ENCODE assay signal across 13 cellular contexts in genomic region chr6:31922942-31923341, GRCh38. TPM values are rescaled to one million over a fixed set of nuclear protein-coding genes. Genes with fewer than 3 reads are reported as not detected.
DNase-seq lines count a peak whose midpoint lies in the region; ATAC-seq, FAIRE-seq and TF ChIP-seq lines count a peak whose summit lies in the region.
"Had no signal": no experiment of that assay in that cellular context is flagged by ENCODE, and none has a peak within 500 bp of the region (broad histone marks: within the 10 kb centered on the region; RNA-seq: fewer than 3 reads in every experiment).

No MANE protein-coding gene starts in this region.

- H3K4me3 ChIP-seq in GM12878 = no peak overlapping the region
- H3K4me3 ChIP-seq in parathyroid adenoma (ENCODE audit: low read depth, low read length) = no peak overlapping the region
- H3K4me3 ChIP-seq: BLaER1, sigmoid colon had no signal

- H3K27me3 Mint-ChIP-seq in CD14-positive monocyte (ENCODE audit: low read depth in 3 of 3) = peaks cover 0 to 3% (median 2%) of the 10 kb centered on the region in 3 donors
- peaks cover 0 to 4% of the 10 kb centered on the region in 2 donors for H3K27me3 Mint-ChIP-seq in stimulated activated naive B cell treated with anti-CD40 and anti-IgM and Interleukin-4, amounts not matched to agents 10 μg/mL and 1 μg/mL and 100 μg/mL, for 72 hours
- H3K27me3 Mint-ChIP-seq: central memory CD8-positive, alpha-beta T cell had no signal

- RAD21 ChIA-PET in GM12878 (lab: Charles Lee; ENCODE audit: unreplicated experiment) = interaction anchor here (0.8 to 3.1 kb wide), 13 partner anchors 18 to 242 kb away, joined by 3 to 20 read pairs (median 5); partner anchors contain the start of genes HSPA1B, LY6G5C, MSH5 and NEU1

- in situ Hi-C loops in GM12878 (cut with MboI) = no loop called here

- intact Hi-C loops in GM12878 (cut with micrococcal nuclease; ENCODE audit: unreplicated experiment) (loop anchor here (2.0 kb wide), 1 partner anchor 60 kb away; the partner anchor contains the start of gene NEU1), CD14-positive monocyte (cut with micrococcal nuclease) (no loop called here)

- no peak overlapping the region for H3K27ac ChIP-seq in GM12878 (ENCODE audit: control insufficient read depth, insufficient read depth)
- H3K27ac ChIP-seq in parathyroid adenoma = no peak overlapping the region
- H3K27ac ChIP-seq: BLaER1, sigmoid colon had no signal

- SMC1A ChIA-PET in GM12878 (lab: Charles Lee; ENCODE audit: uncharacterized antibody, unreplicated experiment) = interaction anchor here (0.7 to 3.6 kb wide), 11 partner anchors 11 to 245 kb away, joined by 3 to 9 read pairs (median 4); no protein-coding TSS in a partner anchor

- no peak for TF ChIP-seq EP300 in GM12878 (IDR thresholded peaks at IDR 0.05; ENCODE audit: borderline replicate concordance in 1 of 2, control insufficient read depth in 1 of 2, low read depth in 2 of 2, low read length in 2 of 2)

- POLR2A ChIA-PET in GM12878 (lab: Charles Lee) = interaction anchor here (1.0 kb wide), 1 partner anchor 11 kb away, joined by 3 read pairs; no protein-coding TSS in a partner anchor

- no peaks in the 10 kb centered on the region for H3K36me3 ChIP-seq in GM12878 (ENCODE audit: control insufficient read depth in 2 of 2, insufficient read depth in 2 of 2, low read length in 1 of 2)
- H3K36me3 ChIP-seq in parathyroid adenoma (ENCODE audit: control insufficient read depth, insufficient read depth, low read length) = no peaks in the 10 kb centered on the region
- H3K36me3 ChIP-seq: BLaER1, sigmoid colon had no signal

- no peak overlapping the region for H3K4me2 ChIP-seq in GM12878 (ENCODE audit: control insufficient read depth, insufficient read depth)
- no peak overlapping the region for H3K4me2 ChIP-seq in parathyroid adenoma (ENCODE audit: low read length)
- H3K4me2 ChIP-seq: BLaER1 had no signal

- FAIRE-seq in GM12878 (lab: Jason Lieb, UNC) = no peak

- no peak overlapping the region for H3K4me3 Mint-ChIP-seq in CD14-positive monocyte
- H3K4me3 Mint-ChIP-seq in stimulated activated naive B cell treated with anti-CD40 and anti-IgM and Interleukin-4, amounts not matched to agents 10 μg/mL and 1 μg/mL and 100 μg/mL, for 72 hours = no peak overlapping the region
- H3K4me3 Mint-ChIP-seq: central memory CD8-positive, alpha-beta T cell; immature natural killer cell had no signal

- H3K36me3 Mint-ChIP-seq in CD14-positive monocyte = no peaks in the 10 kb centered on the region
- no peaks in the 10 kb centered on the region for H3K36me3 Mint-ChIP-seq in stimulated activated naive B cell treated with anti-CD40 and anti-IgM and Interleukin-4, amounts not matched to agents 10 μg/mL and 1 μg/mL and 100 μg/mL, for 72 hours
- H3K36me3 Mint-ChIP-seq: immature natural killer cell had no signal

- TF ChIP-seq POLR2A in GM12878 (IDR thresholded peaks at IDR 0.05; ENCODE audit: low read depth, low read length) = no peak

- BruUV-seq in GM12878 (replicated peaks; lab: Mats Ljungman, UMichigan) = no TSS peak

- CTCF ChIA-PET in GM12878 (lab: Yijun Ruan, JAX) = interaction anchor here (0.6 to 3.5 kb wide), 19 partner anchors 14 to 243 kb away, joined by 3 to 22 read pairs (median 4); partner anchors contain the start of genes LY6G5C, NEU1 and VARS1

- peak; percentile 90 for ATAC-seq in GM12878
- ATAC-seq in GM21529 (IDR thresholded peaks at IDR 0.05; ENCODE audit: unreplicated experiment) = no peak
- no peak for ATAC-seq in stimulated activated naive B cell treated with anti-CD40 and anti-IgM and Interleukin-4, amounts not matched to agents 10 μg/mL and 1 μg/mL and 100 μg/mL, for 72 hours (replicated peaks)

- H3K9me3 ChIP-seq in GM12878 (replicated peaks; ENCODE audit: control insufficient read depth, insufficient read depth, low read length) (peaks cover 1% of the 10 kb centered on the region; the same call in 1 of the 3 replicates), parathyroid adenoma (ENCODE audit: control insufficient read depth, low read length) (no peaks in the 10 kb centered on the region)
- H3K9me3 ChIP-seq: BLaER1, sigmoid colon had no signal

- H3K79me2 ChIP-seq in GM12878 (ENCODE audit: control insufficient read depth, insufficient read depth, low read length) (no peaks in the 10 kb centered on the region), parathyroid adenoma (no peaks in the 10 kb centered on the region)

- H4K20me1 ChIP-seq in GM12878 (ENCODE audit: control insufficient read depth, insufficient read depth) = no peaks in the 10 kb centered on the region
- H4K20me1 ChIP-seq: BLaER1 had no signal

- TF ChIP-seq CTCF in GM12878 (IDR thresholded peaks at IDR 0.05 in 2 of 3, conservative IDR thresholded peaks at IDR 0.05 in 1 of 3; ENCODE audit: control insufficient read depth in 2 of 3, extremely low read depth in 1 of 3, insufficient read depth in 1 of 3, low read depth in 3 of 3, low read length in 3 of 3) (peak; percentile 57 to 65 (median 61)), parathyroid adenoma (IDR thresholded peaks at IDR 0.05) (peak; percentile 19), CD14-positive monocyte (IDR thresholded peaks at IDR 0.05) (no peak)

- H3K4me1 Mint-ChIP-seq in CD14-positive monocyte = peaks cover 22% of the 10 kb centered on the region
- H3K4me1 Mint-ChIP-seq in stimulated activated naive B cell treated with anti-CD40 and anti-IgM and Interleukin-4, amounts not matched to agents 10 μg/mL and 1 μg/mL and 100 μg/mL, for 72 hours = no peaks in the 10 kb centered on the region
- H3K4me1 Mint-ChIP-seq: central memory CD8-positive, alpha-beta T cell; immature natural killer cell had no signal

- peak; percentile 79 for TF ChIP-seq RAD21 in GM12878 (IDR thresholded peaks at IDR 0.05; ENCODE audit: insufficient read depth, low read depth, low read length)

- H3K4me1 ChIP-seq in GM12878 (ENCODE audit: control insufficient read depth, insufficient read depth, low read length) = no peaks in the 10 kb centered on the region
- no peaks in the 10 kb centered on the region for H3K4me1 ChIP-seq in parathyroid adenoma
- H3K4me1 ChIP-seq: BLaER1, sigmoid colon had no signal

- H2AFZ ChIP-seq in GM12878 (ENCODE audit: control insufficient read depth, low read depth, low read length) (no peak overlapping the region), parathyroid adenoma (peak overlapping the region; percentile 59)

- peaks cover 0 to 3% (median 0%) of the 10 kb centered on the region in 7 donors for H3K9me3 Mint-ChIP-seq in CD14-positive monocyte
- no peaks in the 10 kb centered on the region for H3K9me3 Mint-ChIP-seq in stimulated activated naive B cell treated with anti-CD40 and anti-IgM and Interleukin-4, amounts not matched to agents 10 μg/mL and 1 μg/mL and 100 μg/mL, for 72 hours
- H3K9me3 Mint-ChIP-seq: central memory CD8-positive, alpha-beta T cell; immature natural killer cell had no signal

- H3K27ac Mint-ChIP-seq in CD14-positive monocyte = no peak overlapping the region
- H3K27ac Mint-ChIP-seq in stimulated activated naive B cell treated with anti-CD40 and anti-IgM and Interleukin-4, amounts not matched to agents 10 μg/mL and 1 μg/mL and 100 μg/mL, for 72 hours = no peak overlapping the region

- no peak overlapping the region for H3K9ac ChIP-seq in GM12878 (ENCODE audit: control insufficient read depth, insufficient read depth, low read length)
- no peak overlapping the region for H3K9ac ChIP-seq in parathyroid adenoma
- H3K9ac ChIP-seq: BLaER1 had no signal

- DNase-seq in NCI-H748 (lab: John Stamatoyannopoulos, UW; ENCODE audit: unreplicated experiment) (peak; percentile 41), NCI-H748 treated with DMSO at 0.1 percent for 48 hours (lab: John Stamatoyannopoulos, UW) (no peak), HT-29 (ENCODE audit: low spot score) (peak; percentile 47), GM12878 (ENCODE audit: low read depth, low spot score) (no peak), CD14-positive monocyte (ENCODE audit: low spot score) (no peak)
- DNase-seq in stimulated activated naive B cell treated with anti-CD40 and anti-IgM and Interleukin-4, amounts not matched to agents 10 μg/mL and 1 μg/mL and 100 μg/mL, for 72 hours = no peak
- DNase-seq: NCI-H524, sigmoid colon had no signal

- H3K27me3 ChIP-seq in GM12878 (replicated peaks in 1 of 2; ENCODE audit: control insufficient read depth in 2 of 2, insufficient read depth in 2 of 2, low read length in 1 of 2) (no peaks in the 10 kb centered on the region), parathyroid adenoma (ENCODE audit: control insufficient read depth, insufficient read depth, low read length) (no peaks in the 10 kb centered on the region)
- H3K27me3 ChIP-seq: BLaER1, sigmoid colon had no signal

- 1% methylated on average over 5 of the region's 5 CpGs for WGBS in GM12878 (ENCODE audit: insufficient coverage, insufficient replicate concordance, low lambda C conversion rate, missing lambda C conversion rate)

RNA-seq across cellular contexts. Expression of gene C2, which starts 4.6 kb away (rescaled TPM):
- 0.28 and 0.91 TPM in 2 replicates for total RNA-seq in HT-29 (2014; rRNA removed; shearing (Covaris generic))
- 0.67 and 1.3 TPM in 2 replicates for total RNA-seq in GM12878 (2013; cell fraction: nucleolus; rRNA removed)
- total RNA-seq in GM12878 (2014; rRNA removed) = 0.06 and 0.16 TPM in 2 replicates
- not detected in 2 replicates for total RNA-seq in GM12878 (2014; rRNA removed; fragmentation: Illumina TruSeq; extraction: Trizol)
- total RNA-seq in GM12878 (2021) = 0.58 and 0.97 TPM in 2 replicates
- not detected for polyA plus RNA-seq in GM12878 (2011; ENCODE audit: low read depth)
- 0.27 and 0.65 TPM in 2 replicates for polyA plus RNA-seq in GM12878 (2011; rRNA removed)
- 0.40 and 0.42 TPM in 2 replicates for polyA plus RNA-seq in GM12878 (2011; cell fraction: cytosol; rRNA removed)
- polyA plus RNA-seq in GM12878 (2011; cell fraction: nucleus; rRNA removed) = 0.31 and 0.94 TPM in 2 replicates
- polyA plus RNA-seq in GM12878 (2012) = 0.24 and 0.62 TPM in 2 replicates
- polyA plus RNA-seq in GM12878 (2014; fragmentation: Illumina TruSeq; extraction: Trizol) = 0.21 TPM in 1 of 2 replicates, not detected in the other
- polyA plus RNA-seq in GM12878 (2014; fragmentation: Nextera tagmentation; extraction: Ambion mirVana) = not detected
- 0.18 TPM in 1 of 2 replicates, not detected in the other for polyA plus RNA-seq in GM12878 (2014; rRNA removed)
- polyA plus RNA-seq in GM12878 (2016; fragmentation: Nextera tagmentation; extraction: Ambion mirVana) = under 1 TPM in 1 of 2 experiments, not detected in 1; 0.15 TPM
- polyA minus RNA-seq in GM12878 (2011; rRNA and poly(A)+ RNA removed) = 0.29 TPM in 1 of 2 replicates, not detected in the other
- not detected in 2 replicates for polyA minus RNA-seq in GM12878 (2011; cell fraction: cytosol; rRNA and poly(A)+ RNA removed)
- 0.12 TPM in 1 of 2 replicates, not detected in the other for polyA minus RNA-seq in GM12878 (2011; cell fraction: nucleus; rRNA and poly(A)+ RNA removed)
- 1 to 10 TPM; 5.4 to 6.5 TPM for polyA plus RNA-seq in CD14-positive monocyte

RNA-seq across cellular contexts. Expression of gene ZBTB12, which starts 21.1 kb away (rescaled TPM):
- total RNA-seq in HT-29 (2014; rRNA removed; shearing (Covaris generic)) = 12.6 and 13.6 TPM in 2 replicates
- 1.4 and 1.6 TPM in 2 replicates for total RNA-seq in GM12878 (2013; cell fraction: nucleolus; rRNA removed)
- total RNA-seq in GM12878 (2014; rRNA removed) (1.3 and 1.5 TPM in 2 replicates), GM12878 (2014; rRNA removed; fragmentation: Illumina TruSeq; extraction: Trizol) (0.46 and 0.81 TPM in 2 replicates), GM12878 (2021) (3.5 and 4.5 TPM in 2 replicates)
- polyA plus RNA-seq in GM12878 (2011; ENCODE audit: low read depth) = 0.79 TPM
- polyA plus RNA-seq in GM12878 (2011; rRNA removed) (0.76 and 2.1 TPM in 2 replicates), GM12878 (2014; fragmentation: Illumina TruSeq; extraction: Trizol) (0.24 and 1.4 TPM in 2 replicates), GM12878 (2014; fragmentation: Nextera tagmentation; extraction: Ambion mirVana) (not detected), GM12878 (2014; rRNA removed) (2.2 and 3.5 TPM in 2 replicates), GM12878 (2016; fragmentation: Nextera tagmentation; extraction: Ambion mirVana) (not detected), CD14-positive monocyte (not detected)
- 2.4 and 2.8 TPM in 2 replicates for polyA plus RNA-seq in GM12878 (2011; cell fraction: cytosol; rRNA removed)
- polyA plus RNA-seq in GM12878 (2011; cell fraction: nucleus; rRNA removed) = 3.7 and 4.8 TPM in 2 replicates
- 2.8 and 3.3 TPM in 2 replicates for polyA plus RNA-seq in GM12878 (2012)
- polyA minus RNA-seq in GM12878 (2011; rRNA and poly(A)+ RNA removed) = 3.7 and 4.9 TPM in 2 replicates
- 2.4 and 2.8 TPM in 2 replicates for polyA minus RNA-seq in GM12878 (2011; cell fraction: cytosol; rRNA and poly(A)+ RNA removed)
- polyA minus RNA-seq in GM12878 (2011; cell fraction: nucleus; rRNA and poly(A)+ RNA removed) = 3.6 and 5.5 TPM in 2 replicates
- polyA plus RNA-seq: immature natural killer cell had no signal

RNA-seq across cellular contexts. Expression of gene CFB, which starts 23.0 kb away (rescaled TPM):
- total RNA-seq in HT-29 (2014; rRNA removed; shearing (Covaris generic)) = 2.0 and 2.6 TPM in 2 replicates
- total RNA-seq in GM12878 (2013; cell fraction: nucleolus; rRNA removed) = 0.27 and 1.1 TPM in 2 replicates
- not detected in 2 replicates for total RNA-seq in GM12878 (2014; rRNA removed)
- total RNA-seq in GM12878 (2014; rRNA removed; fragmentation: Illumina TruSeq; extraction: Trizol) = not detected in 2 replicates
- 0.44 and 0.72 TPM in 2 replicates for total RNA-seq in GM12878 (2021)
- not detected for polyA plus RNA-seq in GM12878 (2011; ENCODE audit: low read depth)
- not detected in 2 replicates for polyA plus RNA-seq in GM12878 (2011; rRNA removed)
- not detected in 2 replicates for polyA plus RNA-seq in GM12878 (2011; cell fraction: cytosol; rRNA removed)
- polyA plus RNA-seq in GM12878 (2011; cell fraction: nucleus; rRNA removed) = 0.57 and 0.63 TPM in 2 replicates
- polyA plus RNA-seq in GM12878 (2012) = 0.41 and 0.72 TPM in 2 replicates
- not detected in 2 replicates for polyA plus RNA-seq in GM12878 (2014; fragmentation: Illumina TruSeq; extraction: Trizol)
- under 1 TPM in 1 of 2 experiments, not detected in 1; 0.09 TPM for polyA plus RNA-seq in GM12878 (2014; fragmentation: Nextera tagmentation; extraction: Ambion mirVana)
- polyA plus RNA-seq in GM12878 (2014; rRNA removed) = not detected in 2 replicates
- 1 to 10 TPM in 1 of 2 experiments, not detected in 1; 1.7 TPM for polyA plus RNA-seq in GM12878 (2016; fragmentation: Nextera tagmentation; extraction: Ambion mirVana)
- not detected in 2 replicates for polyA minus RNA-seq in GM12878 (2011; rRNA and poly(A)+ RNA removed)
- 1.7 and 3.8 TPM in 2 replicates for polyA minus RNA-seq in GM12878 (2011; cell fraction: cytosol; rRNA and poly(A)+ RNA removed)
- 0.48 and 0.57 TPM in 2 replicates for polyA minus RNA-seq in GM12878 (2011; cell fraction: nucleus; rRNA and poly(A)+ RNA removed)
- polyA plus RNA-seq in CD14-positive monocyte = under 1 TPM in 1 of 2 donors, not detected in 1; 0.37 TPM

RNA-seq across cellular contexts. Expression of gene EHMT2, which starts 25.4 kb away (rescaled TPM):
- 85.9 and 98.5 TPM in 2 replicates for total RNA-seq in HT-29 (2014; rRNA removed; shearing (Covaris generic))
- 47.5 and 55.2 TPM in 2 replicates for total RNA-seq in GM12878 (2013; cell fraction: nucleolus; rRNA removed)
- total RNA-seq in GM12878 (2014; rRNA removed) (42.6 and 46.3 TPM in 2 replicates), GM12878 (2014; rRNA removed; fragmentation: Illumina TruSeq; extraction: Trizol) (18.3 and 20.9 TPM in 2 replicates), GM12878 (2021) (50.3 and 53.2 TPM in 2 replicates)
- 23.2 TPM for polyA plus RNA-seq in GM12878 (2011; ENCODE audit: low read depth)
- polyA plus RNA-seq in GM12878 (2011; rRNA removed) (17.9 and 31.5 TPM in 2 replicates), GM12878 (2014; fragmentation: Illumina TruSeq; extraction: Trizol) (13.4 and 32.5 TPM in 2 replicates), GM12878 (2014; fragmentation: Nextera tagmentation; extraction: Ambion mirVana) (1 to 10 TPM; 1.7 to 5.2 TPM), GM12878 (2014; rRNA removed) (40.1 and 41.0 TPM in 2 replicates), GM12878 (2016; fragmentation: Nextera tagmentation; extraction: Ambion mirVana) (10 to 100 TPM; 40.6 to 46.8 TPM), CD14-positive monocyte (10 to 100 TPM in 1 of 2 donors, 1 to 10 TPM in 1; 9.9 to 16.0 TPM)
- 38.3 and 47.1 TPM in 2 replicates for polyA plus RNA-seq in GM12878 (2011; cell fraction: cytosol; rRNA removed)
- 134 and 176 TPM in 2 replicates for polyA plus RNA-seq in GM12878 (2011; cell fraction: nucleus; rRNA removed)
- polyA plus RNA-seq in GM12878 (2012) = 41.2 and 41.8 TPM in 2 replicates
- polyA minus RNA-seq in GM12878 (2011; rRNA and poly(A)+ RNA removed) = 52.4 and 71.9 TPM in 2 replicates
- polyA minus RNA-seq in GM12878 (2011; cell fraction: cytosol; rRNA and poly(A)+ RNA removed) = 26.7 and 32.2 TPM in 2 replicates
- 17.5 and 29.8 TPM in 2 replicates for polyA minus RNA-seq in GM12878 (2011; cell fraction: nucleus; rRNA and poly(A)+ RNA removed)

RNA-seq across cellular contexts. Expression of gene NELFE, which starts 35.8 kb away (rescaled TPM):
- total RNA-seq in HT-29 (2014; rRNA removed; shearing (Covaris generic)) = 85.4 and 103 TPM in 2 replicates
- 18.0 and 20.4 TPM in 2 replicates for total RNA-seq in GM12878 (2013; cell fraction: nucleolus; rRNA removed)
- total RNA-seq in GM12878 (2014; rRNA removed) (49.0 and 51.9 TPM in 2 replicates), GM12878 (2014; rRNA removed; fragmentation: Illumina TruSeq; extraction: Trizol) (64.9 and 68.5 TPM in 2 replicates), GM12878 (2021) (47.6 and 51.1 TPM in 2 replicates)
- 22.5 TPM for polyA plus RNA-seq in GM12878 (2011; ENCODE audit: low read depth)
- polyA plus RNA-seq in GM12878 (2011; rRNA removed) (29.0 and 39.5 TPM in 2 replicates), GM12878 (2014; fragmentation: Illumina TruSeq; extraction: Trizol) (42.8 and 68.2 TPM in 2 replicates), GM12878 (2014; fragmentation: Nextera tagmentation; extraction: Ambion mirVana) (10 to 100 TPM in 1 of 2 experiments, 1 to 10 TPM in 1; 8.5 to 20.0 TPM), GM12878 (2014; rRNA removed) (63.5 and 75.9 TPM in 2 replicates), GM12878 (2016; fragmentation: Nextera tagmentation; extraction: Ambion mirVana) (100 to 1,000 TPM in 1 of 2 experiments, 10 to 100 TPM in 1; 95.1 to 105 TPM), CD14-positive monocyte (10 to 100 TPM; 61.4 to 74.4 TPM)
- polyA plus RNA-seq in GM12878 (2011; cell fraction: cytosol; rRNA removed) = 38.1 and 41.4 TPM in 2 replicates
- polyA plus RNA-seq in GM12878 (2011; cell fraction: nucleus; rRNA removed) = 31.9 and 33.2 TPM in 2 replicates
- polyA plus RNA-seq in GM12878 (2012) = 42.4 and 46.9 TPM in 2 replicates
- 17.6 and 24.8 TPM in 2 replicates for polyA minus RNA-seq in GM12878 (2011; rRNA and poly(A)+ RNA removed)
- 14.7 and 17.8 TPM in 2 replicates for polyA minus RNA-seq in GM12878 (2011; cell fraction: cytosol; rRNA and poly(A)+ RNA removed)
- 11.7 and 17.0 TPM in 2 replicates for polyA minus RNA-seq in GM12878 (2011; cell fraction: nucleus; rRNA and poly(A)+ RNA removed)

Comparison
In these comparisons a context has a peak if more than half of its experiments do, and no peak if none do; other contexts are left out.
1. DNase-seq: peak in NCI-H748 (single experiment) and HT-29 (single experiment); none in NCI-H748 treated with DMSO at 0.1 percent for 48 hours (single experiment), GM12878 (single experiment), CD14-positive monocyte (single experiment) and stimulated activated naive B cell treated with anti-CD40 and anti-IgM and Interleukin-4, amounts not matched to agents 10 μg/mL and 1 μg/mL and 100 μg/mL, for 72 hours (single experiment).